ENCODE assay signal across 9 cellular contexts in the genomic region with DNA sequence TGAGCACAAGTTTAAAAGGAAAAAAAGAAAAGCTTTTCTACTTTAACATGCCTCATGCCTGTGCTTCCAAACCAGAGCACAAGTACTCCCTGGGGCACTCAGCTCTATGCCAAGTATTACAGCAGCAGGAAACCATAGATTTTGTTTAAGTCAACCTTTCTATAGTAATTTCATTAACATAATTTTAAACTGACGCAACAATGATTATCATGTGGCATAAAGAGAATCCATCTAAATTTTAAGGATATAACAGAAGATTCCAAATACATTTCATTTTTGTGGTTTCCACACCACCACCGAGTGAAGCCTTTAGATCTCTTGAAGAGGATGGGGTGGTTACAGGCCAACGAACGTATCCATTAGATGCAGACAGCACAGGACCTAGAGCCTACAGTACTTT.
DNase-seq lines count a peak whose midpoint lies in the region; ATAC-seq, FAIRE-seq and TF ChIP-seq lines count a peak whose summit lies in the region.
"Had no signal": no experiment of that assay in that cellular context is flagged by ENCODE, and none has a peak within 500 bp of the region (broad histone marks: within the 10 kb centered on the region; RNA-seq: fewer than 3 reads in every experiment).

No MANE protein-coding gene starts in this region.

- peaks cover 21% of the 10 kb centered on the region for H3K4me1 Mint-ChIP-seq in activated CD8-positive, alpha-beta memory T cell treated with anti-CD3 and anti-CD28 coated beads, Interleukin-2, amount 10 ng/mL, durations not matched to agents 7 days and 5 days

- no peaks in the 10 kb centered on the region for H3K9me3 Mint-ChIP-seq in activated CD8-positive, alpha-beta memory T cell treated with anti-CD3 and anti-CD28 coated beads, Interleukin-2, amount 10 ng/mL, durations not matched to agents 7 days and 5 days (ENCODE audit: low read depth)

- H3K4ac ChIP-seq in trophoblast cell (ENCODE audit: low read depth, low read length), result no peak overlapping the region

- no peak overlapping the region for H3K4me3 Mint-ChIP-seq in activated CD8-positive, alpha-beta memory T cell treated with anti-CD3 and anti-CD28 coated beads, Interleukin-2, amount 10 ng/mL, durations not matched to agents 7 days and 5 days

- CTCF ChIA-PET in activated CD8-positive, alpha-beta memory T cell treated with anti-CD3 and anti-CD28 coated beads, Interleukin-2, amount 10 ng/mL, durations not matched to agents 7 days and 5 days (lab: Charles Lee), result interaction anchor here (1.2 kb wide), 1 partner anchor 19 kb away, joined by 3 read pairs; no protein-coding TSS in a partner anchor

- no peak overlapping the region for H3K9ac ChIP-seq in trophoblast cell (ENCODE audit: low read length)

- no peak for FAIRE-seq in frontal cortex (lab: Jason Lieb, UNC)

- H3K79me2 ChIP-seq in hepatocyte, result peaks cover 14% of the 10 kb centered on the region
- H3K79me2 ChIP-seq in trophoblast cell (ENCODE audit: control insufficient read depth, insufficient read depth, low read length, poor library complexity), result no peaks in the 10 kb centered on the region

- H3K27me3 ChIP-seq in hepatocyte, result no peaks in the 10 kb centered on the region
- H3K27me3 ChIP-seq in trophoblast cell (ENCODE audit: insufficient read depth, low read length), result no peaks in the 10 kb centered on the region

- no peak overlapping the region for H4K8ac ChIP-seq in trophoblast cell (ENCODE audit: low read depth, low read length)

- peak; percentile 55 to 66 for DNase-seq in NCI-H446 (lab: John Stamatoyannopoulos, UW)
- DNase-seq in hepatocyte (ENCODE audit: low spot score), result no peak
- DNase-seq in activated CD8-positive, alpha-beta memory T cell treated with anti-CD3 and anti-CD28 coated beads, Interleukin-2, amount 10 ng/mL, durations not matched to agents 7 days and 5 days, result no peak
- DNase-seq in trophoblast cell, result no peak
- DNase-seq in frontal cortex (ENCODE audit: low spot score in 2 of 2), result no peak
- DNase-seq: hippocampal formation had no signal

- no peak overlapping the region for H2AK5ac ChIP-seq in trophoblast cell (ENCODE audit: low read length)

- H3K14ac ChIP-seq in trophoblast cell (ENCODE audit: low read length), result no peak overlapping the region

- H3K18ac ChIP-seq in trophoblast cell (ENCODE audit: low read length), result no peak overlapping the region

- ATAC-seq in GM18502 (IDR thresholded peaks at IDR 0.05; ENCODE audit: poor library complexity, unreplicated experiment), result peak; percentile 17
- peak; percentile 20 for ATAC-seq in GM21723 (IDR thresholded peaks at IDR 0.05; ENCODE audit: unreplicated experiment)
- no peak for ATAC-seq in activated CD8-positive, alpha-beta memory T cell treated with anti-CD3 and anti-CD28 coated beads, Interleukin-2, amount 10 ng/mL, durations not matched to agents 7 days and 5 days
- no peak for ATAC-seq in HG03039 (IDR thresholded peaks at IDR 0.05; ENCODE audit: unreplicated experiment)

- peaks cover 23% of the 10 kb centered on the region for H3K36me3 Mint-ChIP-seq in activated CD8-positive, alpha-beta memory T cell treated with anti-CD3 and anti-CD28 coated beads, Interleukin-2, amount 10 ng/mL, durations not matched to agents 7 days and 5 days

- no peak overlapping the region for H3K23ac ChIP-seq in trophoblast cell (ENCODE audit: low read length)

- H2AFZ ChIP-seq in hepatocyte (no peak overlapping the region), trophoblast cell (ENCODE audit: insufficient read depth, low read length, poor library complexity) (no peak overlapping the region)

- H3K9me3 ChIP-seq in hepatocyte (ENCODE audit: low read depth), result no peaks in the 10 kb centered on the region
- H3K9me3 ChIP-seq in trophoblast cell (ENCODE audit: insufficient read depth, low read depth, low read length), result no peaks in the 10 kb centered on the region

- no peak overlapping the region for H2BK120ac ChIP-seq in trophoblast cell (ENCODE audit: insufficient read depth, low read length, poor library complexity)

- H4K91ac ChIP-seq in trophoblast cell (ENCODE audit: low read depth, low read length), result no peak overlapping the region

- no peak for TF ChIP-seq CTCF in hepatocyte (IDR thresholded peaks at IDR 0.05; ENCODE audit: poor library complexity)

- H4K20me1 ChIP-seq in hepatocyte (ENCODE audit: insufficient read depth, poor library complexity, severe bottlenecking), result no peaks in the 10 kb centered on the region

- H3K36me3 ChIP-seq in hepatocyte (replicated peaks; ENCODE audit: insufficient read depth, low read depth) (no peaks in the 10 kb centered on the region), trophoblast cell (ENCODE audit: control insufficient read depth in 1 of 2, insufficient read depth in 2 of 2, low read length in 2 of 2) (no peaks in the 10 kb centered on the region)

- peaks cover 16% of the 10 kb centered on the region for H3K4me1 ChIP-seq in hepatocyte (ENCODE audit: insufficient read depth)
- no peaks in the 10 kb centered on the region for H3K4me1 ChIP-seq in trophoblast cell (ENCODE audit: control insufficient read depth in 1 of 2, insufficient read depth in 2 of 2, low read length in 2 of 2)

- H3K4me3 ChIP-seq in hepatocyte (no peak overlapping the region), trophoblast cell (ENCODE audit: low read depth, low read length) (no peak overlapping the region)

- no peaks in the 10 kb centered on the region for H3K27me3 Mint-ChIP-seq in activated CD8-positive, alpha-beta memory T cell treated with anti-CD3 and anti-CD28 coated beads, Interleukin-2, amount 10 ng/mL, durations not matched to agents 7 days and 5 days

- H2BK5ac ChIP-seq in trophoblast cell (ENCODE audit: low read depth, low read length, poor library complexity), result no peak overlapping the region

- 68% methylated on average over 4 of the region's 4 CpGs for WGBS in hepatocyte (ENCODE audit: low lambda C conversion rate, missing lambda C conversion rate)
- WGBS in trophoblast cell (ENCODE audit: extremely low coverage, insufficient coverage, insufficient read length), result no CpG with 5 or more reads among the region's 4 CpGs

- H3K79me1 ChIP-seq in trophoblast cell (ENCODE audit: low read length), result no peaks in the 10 kb centered on the region

- no peak overlapping the region for H2BK12ac ChIP-seq in trophoblast cell (ENCODE audit: low read length)

- no peaks in the 10 kb centered on the region for H3K9me2 ChIP-seq in hepatocyte (replicated peaks; ENCODE audit: insufficient read depth)

- H3K4me2 ChIP-seq in hepatocyte (no peak overlapping the region), trophoblast cell (ENCODE audit: low read length) (no peak overlapping the region)

- no peak overlapping the region for H4K12ac ChIP-seq in trophoblast cell (ENCODE audit: low read depth, low read length)

- no peak overlapping the region for H3K27ac Mint-ChIP-seq in activated CD8-positive, alpha-beta memory T cell treated with anti-CD3 and anti-CD28 coated beads, Interleukin-2, amount 10 ng/mL, durations not matched to agents 7 days and 5 days

- peak overlapping the region; percentile 15 for H3K27ac ChIP-seq in hepatocyte
- H3K27ac ChIP-seq in trophoblast cell (ENCODE audit: low read depth, low read length), result no peak overlapping the region

Comparison
In these comparisons a context has a peak if more than half of its experiments do, and no peak if none do; other contexts are left out.
1. ATAC-seq: peak in GM18502 (single experiment) and GM21723 (single experiment); none in activated CD8-positive, alpha-beta memory T cell treated with anti-CD3 and anti-CD28 coated beads, Interleukin-2, amount 10 ng/mL, durations not matched to agents 7 days and 5 days (single experiment) and HG03039 (single experiment).
2. DNase-seq: peak in NCI-H446 (2 of 2); none in hepatocyte (single experiment), activated CD8-positive, alpha-beta memory T cell treated with anti-CD3 and anti-CD28 coated beads, Interleukin-2, amount 10 ng/mL, durations not matched to agents 7 days and 5 days (single experiment), trophoblast cell (0 of 2) and frontal cortex (0 of 2).